1 cellular context compared by ENCODE assay signal in genomic region chr1:6158181-6158580, GRCh38.
TF ChIP-seq lines count a peak whose summit lies in the region.

No MANE protein-coding gene starts in this region.

TF ChIP-seq in HepG2, 621 proteins besides CTCF, POLR2A, EP300 and RAD21:
- no peak for TF ChIP-seq GLI4 (CRISPR knock-in tag; IDR thresholded peaks at IDR 0.05; ENCODE audit: borderline replicate concordance)
- TF ChIP-seq KMT2A (CRISPR knock-in tag; IDR thresholded peaks at IDR 0.05): no peak
- TF ChIP-seq, protein P1, sequence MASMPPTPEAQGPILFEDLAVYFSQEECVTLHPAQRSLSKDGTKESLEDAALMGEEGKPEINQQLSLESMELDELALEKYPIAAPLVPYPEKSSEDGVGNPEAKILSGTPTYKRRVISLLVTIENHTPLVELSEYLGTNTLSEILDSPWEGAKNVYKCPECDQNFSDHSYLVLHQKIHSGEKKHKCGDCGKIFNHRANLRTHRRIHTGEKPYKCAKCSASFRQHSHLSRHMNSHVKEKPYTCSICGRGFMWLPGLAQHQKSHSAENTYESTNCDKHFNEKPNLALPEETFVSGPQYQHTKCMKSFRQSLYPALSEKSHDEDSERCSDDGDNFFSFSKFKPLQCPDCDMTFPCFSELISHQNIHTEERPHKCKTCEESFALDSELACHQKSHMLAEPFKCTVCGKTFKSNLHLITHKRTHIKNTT (CRISPR knock-in tag; IDR thresholded peaks at IDR 0.05): no peak
- TF ChIP-seq TGIF2 (CRISPR knock-in tag; IDR thresholded peaks at IDR 0.05): no peak
- no peak for TF ChIP-seq ZNF660 (CRISPR knock-in tag; IDR thresholded peaks at IDR 0.05; ENCODE audit: borderline replicate concordance, low read depth)
- TF ChIP-seq FOXO1 (CRISPR knock-in tag; IDR thresholded peaks at IDR 0.05): no peak
- TF ChIP-seq TCF7L2 (IDR thresholded peaks at IDR 0.05; ENCODE audit: low read depth, low read length): no peak
- TF ChIP-seq ZBTB20 (CRISPR knock-in tag; IDR thresholded peaks at IDR 0.05; ENCODE audit: borderline replicate concordance, low read depth): no peak
- TF ChIP-seq, protein P2, sequence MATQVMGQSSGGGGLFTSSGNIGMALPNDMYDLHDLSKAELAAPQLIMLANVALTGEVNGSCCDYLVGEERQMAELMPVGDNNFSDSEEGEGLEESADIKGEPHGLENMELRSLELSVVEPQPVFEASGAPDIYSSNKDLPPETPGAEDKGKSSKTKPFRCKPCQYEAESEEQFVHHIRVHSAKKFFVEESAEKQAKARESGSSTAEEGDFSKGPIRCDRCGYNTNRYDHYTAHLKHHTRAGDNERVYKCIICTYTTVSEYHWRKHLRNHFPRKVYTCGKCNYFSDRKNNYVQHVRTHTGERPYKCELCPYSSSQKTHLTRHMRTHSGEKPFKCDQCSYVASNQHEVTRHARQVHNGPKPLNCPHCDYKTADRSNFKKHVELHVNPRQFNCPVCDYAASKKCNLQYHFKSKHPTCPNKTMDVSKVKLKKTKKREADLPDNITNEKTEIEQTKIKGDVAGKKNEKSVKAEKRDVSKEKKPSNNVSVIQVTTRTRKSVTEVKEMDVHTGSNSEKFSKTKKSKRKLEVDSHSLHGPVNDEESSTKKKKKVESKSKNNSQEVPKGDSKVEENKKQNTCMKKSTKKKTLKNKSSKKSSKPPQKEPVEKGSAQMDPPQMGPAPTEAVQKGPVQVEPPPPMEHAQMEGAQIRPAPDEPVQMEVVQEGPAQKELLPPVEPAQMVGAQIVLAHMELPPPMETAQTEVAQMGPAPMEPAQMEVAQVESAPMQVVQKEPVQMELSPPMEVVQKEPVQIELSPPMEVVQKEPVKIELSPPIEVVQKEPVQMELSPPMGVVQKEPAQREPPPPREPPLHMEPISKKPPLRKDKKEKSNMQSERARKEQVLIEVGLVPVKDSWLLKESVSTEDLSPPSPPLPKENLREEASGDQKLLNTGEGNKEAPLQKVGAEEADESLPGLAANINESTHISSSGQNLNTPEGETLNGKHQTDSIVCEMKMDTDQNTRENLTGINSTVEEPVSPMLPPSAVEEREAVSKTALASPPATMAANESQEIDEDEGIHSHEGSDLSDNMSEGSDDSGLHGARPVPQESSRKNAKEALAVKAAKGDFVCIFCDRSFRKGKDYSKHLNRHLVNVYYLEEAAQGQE (IDR thresholded peaks at IDR 0.05; ENCODE audit: borderline replicate concordance in 1 of 2, low read depth in 1 of 2, low read length in 2 of 2): 0 out of 4 replicates have a peak, but pooled peaks of 1 of the 2 experiments have one; percentile 4
- TF ChIP-seq ZNF687 (CRISPR knock-in tag; IDR thresholded peaks at IDR 0.05): peak; percentile 4; the same call in 1 of the 2 replicates
- TF ChIP-seq, protein P3, sequence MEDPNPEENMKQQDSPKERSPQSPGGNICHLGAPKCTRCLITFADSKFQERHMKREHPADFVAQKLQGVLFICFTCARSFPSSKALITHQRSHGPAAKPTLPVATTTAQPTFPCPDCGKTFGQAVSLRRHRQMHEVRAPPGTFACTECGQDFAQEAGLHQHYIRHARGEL (CRISPR knock-in tag; IDR thresholded peaks at IDR 0.05): no peak
- TF ChIP-seq ZNF205 (CRISPR knock-in tag; IDR thresholded peaks at IDR 0.05): no peak
- no peak for TF ChIP-seq ZNF619 (CRISPR knock-in tag; IDR thresholded peaks at IDR 0.05)
